In the genomic region with DNA sequence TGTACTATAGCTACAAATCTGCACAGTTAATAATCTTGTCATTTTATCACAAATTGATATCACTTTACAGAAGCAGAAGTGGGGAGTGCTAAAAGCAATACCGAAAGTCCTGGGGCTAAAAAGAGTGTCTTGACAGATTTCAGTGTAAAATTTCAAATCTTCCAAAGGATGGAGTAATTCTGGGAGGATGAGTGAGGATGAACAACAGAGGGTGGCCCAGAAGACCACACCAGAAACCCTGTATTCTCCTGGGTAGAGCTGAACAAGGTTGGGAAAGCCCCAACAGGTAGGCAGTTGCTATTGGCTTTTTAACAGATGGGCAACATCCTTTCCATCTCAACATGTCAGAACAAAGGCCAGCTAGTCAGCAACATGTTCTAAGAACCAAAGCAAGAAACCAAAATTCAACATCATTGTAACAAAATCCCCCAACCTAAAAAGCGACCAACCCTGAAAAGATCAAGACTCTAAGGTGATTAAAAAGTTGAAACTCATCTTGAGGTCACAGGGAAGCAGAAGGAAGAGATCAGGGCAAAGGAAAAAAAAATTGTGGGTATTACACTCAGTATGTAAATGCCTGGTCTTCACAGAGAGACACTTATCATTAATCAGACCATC, we compare ENCODE assay signal across 13 cellular contexts. TPM values are rescaled to one million over a fixed set of nuclear protein-coding genes. Genes with fewer than 3 reads are reported as not detected.
A peak's percentile ranks its signal among the peaks of the same experiment; 100 is the strongest.
DNase-seq lines count a peak whose midpoint lies in the region; ATAC-seq and TF ChIP-seq lines count a peak whose summit lies in the region.
"Had no signal": no experiment of that assay in that cellular context is flagged by ENCODE, and none has a peak within 500 bp of the region (broad histone marks: within the 10 kb centered on the region; RNA-seq: fewer than 3 reads in every experiment).

No MANE protein-coding gene starts in this region.

- H3K36me3 Mint-ChIP-seq in T-helper 1 cell treated with Interleukin-12 subunit alpha and Interleukin-12 subunit beta and Interleukin-4 antibody, amounts not matched to agents 30 μg/mL and 1 μg/mL, for 36 hours (ENCODE audit: low read depth), result peaks cover 22% of the 10 kb centered on the region
- peaks cover 8% of the 10 kb centered on the region for H3K36me3 Mint-ChIP-seq in endothelial cell (ENCODE audit: low read depth, unreplicated experiment)

- H3K27ac ChIP-seq in foreskin keratinocyte, result peak overlapping the region; percentile 48
- H3K27ac ChIP-seq: tibial artery had no signal

- H3K27me3 Mint-ChIP-seq in T-helper 1 cell treated with Interleukin-12 subunit alpha and Interleukin-12 subunit beta and Interleukin-4 antibody, amounts not matched to agents 30 μg/mL and 1 μg/mL, for 36 hours (ENCODE audit: low read depth), result no peaks in the 10 kb centered on the region
- H3K27me3 Mint-ChIP-seq in endothelial cell (ENCODE audit: unreplicated experiment), result no peaks in the 10 kb centered on the region
- H3K27me3 Mint-ChIP-seq: naive B cell had no signal

- H3K4me3 Mint-ChIP-seq in T-helper 1 cell treated with Interleukin-12 subunit alpha and Interleukin-12 subunit beta and Interleukin-4 antibody, amounts not matched to agents 30 μg/mL and 1 μg/mL, for 36 hours, result no peak overlapping the region
- no peak overlapping the region for H3K4me3 Mint-ChIP-seq in endothelial cell (ENCODE audit: unreplicated experiment)
- H3K4me3 Mint-ChIP-seq: naive B cell had no signal

- H3K4me1 Mint-ChIP-seq in T-helper 1 cell treated with Interleukin-12 subunit alpha and Interleukin-12 subunit beta and Interleukin-4 antibody, amounts not matched to agents 30 μg/mL and 1 μg/mL, for 36 hours (ENCODE audit: low read depth), result peaks cover 20% of the 10 kb centered on the region
- peaks cover 36% of the 10 kb centered on the region for H3K4me1 Mint-ChIP-seq in endothelial cell (ENCODE audit: unreplicated experiment)
- H3K4me1 Mint-ChIP-seq: naive B cell had no signal

- H3K9me3 Mint-ChIP-seq in T-helper 1 cell treated with Interleukin-12 subunit alpha and Interleukin-12 subunit beta and Interleukin-4 antibody, amounts not matched to agents 30 μg/mL and 1 μg/mL, for 36 hours, result no peaks in the 10 kb centered on the region
- H3K9me3 Mint-ChIP-seq in endothelial cell (ENCODE audit: unreplicated experiment), result no peaks in the 10 kb centered on the region
- H3K9me3 Mint-ChIP-seq: naive B cell had no signal

- DNase-seq in T-helper 1 cell (no peak), NCI-H2171 treated with DMSO at 0.1 percent for 48 hours (lab: John Stamatoyannopoulos, UW) (peak; percentile 90), foreskin keratinocyte (peak; percentile 71 to 82), endothelial cell (ENCODE audit: low spot score) (no peak), AG08396 (ENCODE audit: low spot score) (no peak)
- DNase-seq: 8988T, IMR-90, naive B cell, NCI-H1930, tibial artery had no signal

- peaks cover 13% of the 10 kb centered on the region for H3K4me1 ChIP-seq in foreskin keratinocyte
- H3K4me1 ChIP-seq: tibial artery had no signal

- peak overlapping the region; percentile 84 for H3K27ac Mint-ChIP-seq in T-helper 1 cell treated with Interleukin-12 subunit alpha and Interleukin-12 subunit beta and Interleukin-4 antibody, amounts not matched to agents 30 μg/mL and 1 μg/mL, for 36 hours
- no peak overlapping the region for H3K27ac Mint-ChIP-seq in endothelial cell (ENCODE audit: unreplicated experiment)

- no peak for TF ChIP-seq CTCF in foreskin keratinocyte (conservative IDR thresholded peaks at IDR 0.05)
- no peak for TF ChIP-seq CTCF in endothelial cell (IDR thresholded peaks at IDR 0.05; ENCODE audit: unreplicated experiment)

- ATAC-seq in GM21381 (IDR thresholded peaks at IDR 0.05; ENCODE audit: unreplicated experiment) (peak; percentile 55), foreskin keratinocyte (peak; percentile 69), HG03025 (IDR thresholded peaks at IDR 0.05; ENCODE audit: low FRiP score, unreplicated experiment) (no peak)

- no peaks in the 10 kb centered on the region for H3K27me3 ChIP-seq in foreskin keratinocyte
- H3K27me3 ChIP-seq: tibial artery had no signal

RNA-seq across cellular contexts. Expression of a gene that starts 38.8 kb away (rescaled TPM):
- total RNA-seq in foreskin keratinocyte (67.9 and 70.7 TPM in 2 replicates), endothelial cell (ENCODE audit: unreplicated experiment) (173 TPM)
- 20.5 and 24.4 TPM in 2 replicates for polyA plus RNA-seq in foreskin keratinocyte

RNA-seq across cellular contexts. Expression of a gene that starts 39.4 kb away (rescaled TPM):
- total RNA-seq in foreskin keratinocyte (812 and 1,049 TPM in 2 replicates), endothelial cell (ENCODE audit: unreplicated experiment) (1,804 TPM)
- 1,089 and 1,295 TPM in 2 replicates for polyA plus RNA-seq in foreskin keratinocyte

RNA-seq across cellular contexts. Expression of a gene that starts 52.3 kb away (rescaled TPM):
- total RNA-seq in foreskin keratinocyte (54.7 and 58.7 TPM in 2 replicates), endothelial cell (ENCODE audit: unreplicated experiment) (24.2 TPM)
- 73.3 and 80.9 TPM in 2 replicates for polyA plus RNA-seq in foreskin keratinocyte

RNA-seq across cellular contexts. Expression of a gene that starts 59.7 kb away (rescaled TPM):
- 0.07 and 0.14 TPM in 2 replicates for total RNA-seq in foreskin keratinocyte
- 0.07 TPM in 2 replicates for polyA plus RNA-seq in foreskin keratinocyte
- 0.49 TPM for total RNA-seq in endothelial cell (ENCODE audit: unreplicated experiment)

Comparison
In these comparisons a context has a peak if more than half of its experiments do, and no peak if none do; other contexts are left out.
1. DNase-seq: peak in NCI-H2171 treated with DMSO at 0.1 percent for 48 hours (single experiment) and foreskin keratinocyte (2 of 2); none in T-helper 1 cell (0 of 5), endothelial cell (single experiment) and AG08396 (single experiment).